ENCODE assay signal across 8 cellular contexts in genomic region chr7:2567663-2568238, GRCh38. TPM values are rescaled to one million over a fixed set of nuclear protein-coding genes. Genes with fewer than 3 reads are reported as not detected.
A peak's percentile ranks its signal among the peaks of the same experiment; 100 is the strongest.
DNase-seq lines count a peak whose midpoint lies in the region; ATAC-seq, FAIRE-seq and TF ChIP-seq lines count a peak whose summit lies in the region.

No MANE protein-coding gene starts in this region.

- H4K20me1 ChIP-seq in GM12878 (ENCODE audit: control insufficient read depth, insufficient read depth), result no peaks in the 10 kb centered on the region

- H3K27ac Mint-ChIP-seq in HFFc6, result no peak overlapping the region
- no peak overlapping the region for H3K27ac Mint-ChIP-seq in activated CD4-positive, alpha-beta memory T cell treated with anti-CD3 and anti-CD28 coated beads, Interleukin-2, amount 10 ng/mL, durations not matched to agents 7 days and 5 days

- H3K27ac ChIP-seq in A673 (ENCODE audit: low read depth, low read length, poor library complexity, severe bottlenecking), result no peak overlapping the region
- no peak overlapping the region for H3K27ac ChIP-seq in GM12878 (ENCODE audit: control insufficient read depth, insufficient read depth)
- no peak overlapping the region for H3K27ac ChIP-seq in left lung
- no peak overlapping the region for H3K27ac ChIP-seq in stomach

- H3K27me3 Mint-ChIP-seq in HFFc6 (ENCODE audit: insufficient read depth), result no peaks in the 10 kb centered on the region; the same call in 1 of the 2 replicates
- no peaks in the 10 kb centered on the region for H3K27me3 Mint-ChIP-seq in activated CD4-positive, alpha-beta memory T cell treated with anti-CD3 and anti-CD28 coated beads, Interleukin-2, amount 10 ng/mL, durations not matched to agents 7 days and 5 days

- TF ChIP-seq POLR2A in GM12878 (IDR thresholded peaks at IDR 0.05; ENCODE audit: low read depth, low read length), result no peak
- no peak for TF ChIP-seq POLR2A in stomach (IDR thresholded peaks at IDR 0.05)

- H3K4me3 ChIP-seq in A673 (ENCODE audit: low read depth, low read length, poor library complexity, severe bottlenecking), result no peak overlapping the region
- H3K4me3 ChIP-seq in GM12878, result peak overlapping the region; percentile 54; the same call in 1 of the 2 replicates
- no peak overlapping the region for H3K4me3 ChIP-seq in left lung
- no peak overlapping the region for H3K4me3 ChIP-seq in stomach

- no peak for DNase-seq in A673 (ENCODE audit: low spot score)
- DNase-seq in HFFc6, result peak; percentile 43
- DNase-seq in GM12878 (ENCODE audit: low read depth, low spot score), result no peak
- DNase-seq in left lung, result peak in 1 of 2 donors; percentile 63
- DNase-seq in activated CD4-positive, alpha-beta memory T cell treated with anti-CD3 and anti-CD28 coated beads, Interleukin-2, amount 10 ng/mL, durations not matched to agents 7 days and 5 days, result no peak
- DNase-seq in stomach, result no peak
- DNase-seq in mucosa of gallbladder (ENCODE audit: low spot score), result no peak

- H3K4me1 ChIP-seq in A673 (ENCODE audit: insufficient read depth, low read length, poor library complexity, severe bottlenecking) (no peaks in the 10 kb centered on the region), GM12878 (ENCODE audit: control insufficient read depth, insufficient read depth, low read length) (peaks cover 23% of the 10 kb centered on the region), left lung (peaks cover 5 to 15% of the 10 kb centered on the region in 2 donors), stomach (peaks cover 0 to 37% (median 8%) of the 10 kb centered on the region in 4 donors)

- H3K9ac ChIP-seq in GM12878 (ENCODE audit: control insufficient read depth, insufficient read depth, low read length), result no peak overlapping the region

- TF ChIP-seq EP300 in GM12878 (IDR thresholded peaks at IDR 0.05; ENCODE audit: borderline replicate concordance in 1 of 2, control insufficient read depth in 1 of 2, low read depth in 2 of 2, low read length in 2 of 2) (no peak), stomach (IDR thresholded peaks at IDR 0.05) (no peak)

- peak; percentile 59 for FAIRE-seq in GM12878 (lab: Jason Lieb, UNC)

- no peaks in the 10 kb centered on the region for H3K79me2 ChIP-seq in GM12878 (ENCODE audit: control insufficient read depth, insufficient read depth, low read length)

- no peaks in the 10 kb centered on the region for H3K9me3 Mint-ChIP-seq in HFFc6
- no peaks in the 10 kb centered on the region for H3K9me3 Mint-ChIP-seq in activated CD4-positive, alpha-beta memory T cell treated with anti-CD3 and anti-CD28 coated beads, Interleukin-2, amount 10 ng/mL, durations not matched to agents 7 days and 5 days

- in situ Hi-C loops in GM12878 (cut with MboI), result no loop called here

- H3K36me3 ChIP-seq in A673 (ENCODE audit: insufficient read depth, low read length, poor library complexity, severe bottlenecking) (peaks cover 6% of the 10 kb centered on the region), GM12878 (ENCODE audit: control insufficient read depth in 2 of 2, insufficient read depth in 2 of 2, low read length in 1 of 2) (no peaks in the 10 kb centered on the region; a peak in 1 of 4 replicates), left lung (peaks cover 0 to 22% of the 10 kb centered on the region in 2 donors), stomach (peaks cover 0 to 19% (median 9%) of the 10 kb centered on the region in 4 donors)

- no peaks in the 10 kb centered on the region for H3K27me3 ChIP-seq in A673 (replicated peaks; ENCODE audit: insufficient read depth, low read depth, low read length, poor library complexity)
- no peaks in the 10 kb centered on the region for H3K27me3 ChIP-seq in GM12878 (replicated peaks in 1 of 2; ENCODE audit: control insufficient read depth in 2 of 2, insufficient read depth in 2 of 2, low read length in 1 of 2)
- H3K27me3 ChIP-seq in left lung, result no peaks in the 10 kb centered on the region
- H3K27me3 ChIP-seq in stomach, result no peaks in the 10 kb centered on the region

- peaks cover 28% of the 10 kb centered on the region for H3K4me1 Mint-ChIP-seq in HFFc6 (ENCODE audit: low read depth)
- H3K4me1 Mint-ChIP-seq in activated CD4-positive, alpha-beta memory T cell treated with anti-CD3 and anti-CD28 coated beads, Interleukin-2, amount 10 ng/mL, durations not matched to agents 7 days and 5 days, result peaks cover 12% of the 10 kb centered on the region

- H3K4me3 Mint-ChIP-seq in HFFc6, result no peak overlapping the region
- H3K4me3 Mint-ChIP-seq in activated CD4-positive, alpha-beta memory T cell treated with anti-CD3 and anti-CD28 coated beads, Interleukin-2, amount 10 ng/mL, durations not matched to agents 7 days and 5 days, result no peak overlapping the region

- WGBS in GM12878 (ENCODE audit: insufficient coverage, insufficient replicate concordance, low lambda C conversion rate, missing lambda C conversion rate), result 32% methylated on average over 16 of the region's 16 CpGs
- 52 to 69% (median 57%) methylated on average over 12 to 16 of the region's 16 CpGs for WGBS in stomach, 5 donors

- intact Hi-C loops in A673 (cut with micrococcal nuclease; ENCODE audit: unreplicated experiment) (no loop called here), GM12878 (cut with micrococcal nuclease; ENCODE audit: unreplicated experiment) (loop anchor here (2.0 to 5.0 kb wide), 4 partner anchors 63 to 141 kb away; partner anchors contain the start of gene TTYH3), left lung (cut with DNase I) (loop anchor here in 1 of 2 donors (10.0 kb wide), 2 partner anchors 93 to 117 kb away; partner anchors contain the start of genes AMZ1 and GRIFIN), stomach (cut with DNase I; ENCODE audit: low total_unique reads) (loop anchor here (10.0 kb wide), 1 partner anchor 103 kb away; no protein-coding TSS in a partner anchor)

- RAD21 ChIA-PET in GM12878 (lab: Charles Lee; ENCODE audit: unreplicated experiment), result interaction anchor here (0.8 to 3.1 kb wide), 7 partner anchors 46 to 143 kb away, joined by 3 to 28 read pairs (median 4); no protein-coding TSS in a partner anchor

- BruUV-seq in A673 (replicated peaks; lab: Mats Ljungman, UMichigan) (no TSS peak), GM12878 (replicated peaks; lab: Mats Ljungman, UMichigan) (no TSS peak)

- POLR2A ChIA-PET in A673 (lab: Charles Lee; ENCODE audit: low non-redundant PET), result no interaction called here
- POLR2A ChIA-PET in GM12878 (lab: Charles Lee), result interaction anchor here (0.9 kb wide), 2 partner anchors 114 to 212 kb away, joined by 3 read pairs; no protein-coding TSS in a partner anchor
- POLR2A ChIA-PET in activated CD4-positive, alpha-beta memory T cell treated with anti-CD3 and anti-CD28 coated beads, Interleukin-2, amount 10 ng/mL, durations not matched to agents 7 days and 5 days (lab: Charles Lee), result interaction anchor here (0.7 kb wide), 1 partner anchor 68 kb away, joined by 3 read pairs; no protein-coding TSS in a partner anchor

- H3K4me2 ChIP-seq in GM12878 (ENCODE audit: control insufficient read depth, insufficient read depth), result peak overlapping the region; percentile 64

- peak; percentile 69 for ATAC-seq in GM12878
- peak; percentile 74 for ATAC-seq in left lung
- no peak for ATAC-seq in GM19324 (IDR thresholded peaks at IDR 0.05; ENCODE audit: low FRiP score, unreplicated experiment)

- no peak overlapping the region for H2AFZ ChIP-seq in GM12878 (ENCODE audit: control insufficient read depth, low read depth, low read length)

- CTCF ChIA-PET in A673 (lab: Charles Lee), result no interaction called here
- CTCF ChIA-PET in GM12878 (lab: Yijun Ruan, JAX), result interaction anchor here (0.5 to 3.7 kb wide), 26 partner anchors 8 to 631 kb away, joined by 3 to 28 read pairs (median 4); partner anchors contain the start of genes IQCE and TTYH3
- CTCF ChIA-PET in activated CD4-positive, alpha-beta memory T cell treated with anti-CD3 and anti-CD28 coated beads, Interleukin-2, amount 10 ng/mL, durations not matched to agents 7 days and 5 days (lab: Charles Lee), result interaction anchor here (1.3 to 2.1 kb wide), 2 partner anchors 99 to 116 kb away, joined by 3 to 6 read pairs; no protein-coding TSS in a partner anchor

- no peaks in the 10 kb centered on the region; the same call in 1 of the 2 replicates for H3K36me3 Mint-ChIP-seq in HFFc6 (ENCODE audit: low read depth)
- no peaks in the 10 kb centered on the region for H3K36me3 Mint-ChIP-seq in activated CD4-positive, alpha-beta memory T cell treated with anti-CD3 and anti-CD28 coated beads, Interleukin-2, amount 10 ng/mL, durations not matched to agents 7 days and 5 days (ENCODE audit: low read depth)

- SMC1A ChIA-PET in GM12878 (lab: Charles Lee; ENCODE audit: uncharacterized antibody, unreplicated experiment), result interaction anchor here (0.7 to 3.7 kb wide), 14 partner anchors 8 to 254 kb away, joined by 3 to 29 read pairs (median 4); partner anchors contain the start of gene IQCE

- peak; percentile 56 for TF ChIP-seq RAD21 in GM12878 (IDR thresholded peaks at IDR 0.05; ENCODE audit: insufficient read depth, low read depth, low read length)

- 0 out of 2 replicates have a peak, but pooled peaks have one; percentile 31 for TF ChIP-seq CTCF in A673 (conservative IDR thresholded peaks at IDR 0.05; ENCODE audit: low read depth, low read length)
- peak; percentile 70 for TF ChIP-seq CTCF in HFFc6 (IDR thresholded peaks at IDR 0.05)
- TF ChIP-seq CTCF in GM12878 (IDR thresholded peaks at IDR 0.05 in 2 of 3, conservative IDR thresholded peaks at IDR 0.05 in 1 of 3; ENCODE audit: control insufficient read depth in 2 of 3, extremely low read depth in 1 of 3, insufficient read depth in 1 of 3, low read depth in 3 of 3, low read length in 3 of 3), result peak; percentile 43 to 59 (median 55)
- TF ChIP-seq CTCF in left lung (IDR thresholded peaks at IDR 0.05), result peak; percentile 23 to 25
- TF ChIP-seq CTCF in stomach (IDR thresholded peaks at IDR 0.05), result peak in 2 of 7 experiments; percentile 7 to 14

- H3K9me3 ChIP-seq in A673 (ENCODE audit: low read depth, low read length, poor library complexity, severe bottlenecking) (no peaks in the 10 kb centered on the region), GM12878 (replicated peaks; ENCODE audit: control insufficient read depth, insufficient read depth, low read length) (no peaks in the 10 kb centered on the region), left lung (no peaks in the 10 kb centered on the region), stomach (no peaks in the 10 kb centered on the region)

RNA-seq across cellular contexts. Expression of gene IQCE, which starts 9.0 kb away (rescaled TPM):
- total RNA-seq in A673 (2021) (35.4 and 42.8 TPM in 2 replicates), GM12878 (2014; rRNA removed) (3.7 and 4.3 TPM in 2 replicates), GM12878 (2014; rRNA removed; fragmentation: Illumina TruSeq; extraction: Trizol) (2.3 and 2.5 TPM in 2 replicates), GM12878 (2021) (7.9 and 8.1 TPM in 2 replicates), left lung (10 to 100 TPM; 19.0 to 19.3 TPM), stomach (100 to 1,000 TPM in 1 of 5 donors, 10 to 100 TPM in 3, 1 to 10 TPM in 1; 1.8 to 248 (median 49.1) TPM), mucosa of gallbladder (36.1 TPM)
- total RNA-seq in HFFc6 (2021; fragmentation: NEBNext Ultra II Directional; extraction: Animal tissue kit (Norgen Biotek cat#: 25700)), result 10 to 100 TPM; 14.9 to 18.1 (median 17.0) TPM
- 15.3 and 19.5 TPM in 2 replicates for total RNA-seq in GM12878 (2013; cell fraction: nucleolus; rRNA removed)
- polyA plus RNA-seq in GM12878 (2011; ENCODE audit: low read depth), result 0.75 TPM
- polyA plus RNA-seq in GM12878 (2011; rRNA removed) (2.8 and 3.7 TPM in 2 replicates), GM12878 (2014; fragmentation: Illumina TruSeq; extraction: Trizol) (3.0 and 3.1 TPM in 2 replicates), GM12878 (2014; fragmentation: Nextera tagmentation; extraction: Ambion mirVana) (under 1 TPM; 0.37 to 0.45 TPM), GM12878 (2014; rRNA removed) (5.6 and 6.1 TPM in 2 replicates), GM12878 (2016; fragmentation: Nextera tagmentation; extraction: Ambion mirVana) (1 to 10 TPM; 5.8 to 5.9 TPM), stomach (10 to 100 TPM in 1 of 3 donors, 1 to 10 TPM in 2; 3.0 to 10.5 (median 7.5) TPM)
- polyA plus RNA-seq in GM12878 (2011; cell fraction: cytosol; rRNA removed), result 2.9 and 3.7 TPM in 2 replicates
- 13.7 and 15.4 TPM in 2 replicates for polyA plus RNA-seq in GM12878 (2011; cell fraction: nucleus; rRNA removed)
- 2.0 and 2.6 TPM in 2 replicates for polyA plus RNA-seq in GM12878 (2012)
- 2.5 and 4.9 TPM in 2 replicates for polyA minus RNA-seq in GM12878 (2011; rRNA and poly(A)+ RNA removed)
- polyA minus RNA-seq in GM12878 (2011; cell fraction: cytosol; rRNA and poly(A)+ RNA removed), result 1.1 and 3.7 TPM in 2 replicates
- 3.4 and 6.5 TPM in 2 replicates for polyA minus RNA-seq in GM12878 (2011; cell fraction: nucleus; rRNA and poly(A)+ RNA removed)
- total RNA-seq in activated CD4-positive, alpha-beta memory T cell treated with anti-CD3 and anti-CD28 coated beads, Interleukin-2, amount 10 ng/mL, durations not matched to agents 7 days and 5 days, result 10 to 100 TPM; 12.7 to 14.0 TPM

RNA-seq across cellular contexts. Expression of gene BRAT1, which starts 12.4 kb away (rescaled TPM):
- total RNA-seq in A673 (2021) (47.9 and 48.8 TPM in 2 replicates), GM12878 (2014; rRNA removed) (27.2 and 35.2 TPM in 2 replicates), GM12878 (2014; rRNA removed; fragmentation: Illumina TruSeq; extraction: Trizol) (4.1 and 5.2 TPM in 2 replicates), GM12878 (2021) (31.0 and 32.8 TPM in 2 replicates), left lung (10 to 100 TPM; 22.5 to 24.7 TPM), stomach (100 to 1,000 TPM in 1 of 5 donors, 10 to 100 TPM in 4; 16.3 to 119 (median 35.7) TPM), mucosa of gallbladder (35.2 TPM)
- 10 to 100 TPM; 21.3 to 26.0 (median 23.3) TPM for total RNA-seq in HFFc6 (2021; fragmentation: NEBNext Ultra II Directional; extraction: Animal tissue kit (Norgen Biotek cat#: 25700))
- total RNA-seq in GM12878 (2013; cell fraction: nucleolus; rRNA removed), result 26.3 and 30.6 TPM in 2 replicates
- polyA plus RNA-seq in GM12878 (2011; ENCODE audit: low read depth), result 4.9 TPM
- polyA plus RNA-seq in GM12878 (2011; rRNA removed) (2.9 and 8.1 TPM in 2 replicates), GM12878 (2014; fragmentation: Illumina TruSeq; extraction: Trizol) (0.76 and 3.3 TPM in 2 replicates), GM12878 (2014; fragmentation: Nextera tagmentation; extraction: Ambion mirVana) (under 1 TPM; 0.13 to 0.68 TPM), GM12878 (2014; rRNA removed) (23.8 and 32.6 TPM in 2 replicates), GM12878 (2016; fragmentation: Nextera tagmentation; extraction: Ambion mirVana) (10 to 100 TPM; 43.6 to 53.3 TPM), stomach (10 to 100 TPM; 23.5 to 25.2 (median 23.5) TPM)
- 13.5 and 22.0 TPM in 2 replicates for polyA plus RNA-seq in GM12878 (2011; cell fraction: cytosol; rRNA removed)
- polyA plus RNA-seq in GM12878 (2011; cell fraction: nucleus; rRNA removed), result 101 and 131 TPM in 2 replicates
- polyA plus RNA-seq in GM12878 (2012), result 16.8 and 17.2 TPM in 2 replicates
- polyA minus RNA-seq in GM12878 (2011; rRNA and poly(A)+ RNA removed), result 3.9 and 12.8 TPM in 2 replicates
- 9.5 and 9.9 TPM in 2 replicates for polyA minus RNA-seq in GM12878 (2011; cell fraction: cytosol; rRNA and poly(A)+ RNA removed)
- 10.8 and 17.3 TPM in 2 replicates for polyA minus RNA-seq in GM12878 (2011; cell fraction: nucleus; rRNA and poly(A)+ RNA removed)
- 10 to 100 TPM; 31.1 to 32.9 TPM for total RNA-seq in activated CD4-positive, alpha-beta memory T cell treated with anti-CD3 and anti-CD28 coated beads, Interleukin-2, amount 10 ng/mL, durations not matched to agents 7 days and 5 days

RNA-seq across cellular contexts. Expression of gene LFNG, which starts 48.2 kb away (rescaled TPM):
- total RNA-seq in A673 (2021) (8.7 and 11.7 TPM in 2 replicates), GM12878 (2014; rRNA removed) (0.11 and 0.68 TPM in 2 replicates), GM12878 (2014; rRNA removed; fragmentation: Illumina TruSeq; extraction: Trizol) (0.22 and 0.23 TPM in 2 replicates), GM12878 (2021) (0.62 and 0.80 TPM in 2 replicates), left lung (10 to 100 TPM; 38.0 to 59.2 TPM), stomach (100 to 1,000 TPM in 1 of 5 donors, 10 to 100 TPM in 3, 1 to 10 TPM in 1; 8.0 to 103 (median 36.2) TPM), mucosa of gallbladder (31.3 TPM)
- 10 to 100 TPM in 2 of 6 experiments, 1 to 10 TPM in 4; 8.6 to 11.7 (median 9.6) TPM for total RNA-seq in HFFc6 (2021; fragmentation: NEBNext Ultra II Directional; extraction: Animal tissue kit (Norgen Biotek cat#: 25700))
- 6.2 and 7.0 TPM in 2 replicates for total RNA-seq in GM12878 (2013; cell fraction: nucleolus; rRNA removed)
- polyA plus RNA-seq in GM12878 (2011; ENCODE audit: low read depth), result not detected
- polyA plus RNA-seq in GM12878 (2011; rRNA removed) (0.33 and 0.43 TPM in 2 replicates), GM12878 (2014; fragmentation: Illumina TruSeq; extraction: Trizol) (0.15 TPM in 1 of 2 replicates, not detected in the other), GM12878 (2014; fragmentation: Nextera tagmentation; extraction: Ambion mirVana) (under 1 TPM; 0.09 to 0.18 TPM), GM12878 (2014; rRNA removed) (0.68 and 0.81 TPM in 2 replicates), GM12878 (2016; fragmentation: Nextera tagmentation; extraction: Ambion mirVana) (not detected), stomach (10 to 100 TPM; 11.8 to 15.4 (median 14.1) TPM)
- polyA plus RNA-seq in GM12878 (2011; cell fraction: cytosol; rRNA removed), result 0.48 and 0.51 TPM in 2 replicates
- 1.6 and 1.7 TPM in 2 replicates for polyA plus RNA-seq in GM12878 (2011; cell fraction: nucleus; rRNA removed)
- 0.15 and 0.35 TPM in 2 replicates for polyA plus RNA-seq in GM12878 (2012)
- polyA minus RNA-seq in GM12878 (2011; rRNA and poly(A)+ RNA removed), result 0.15 and 0.26 TPM in 2 replicates
- polyA minus RNA-seq in GM12878 (2011; cell fraction: cytosol; rRNA and poly(A)+ RNA removed), result not detected in 2 replicates
- 0.73 and 2.0 TPM in 2 replicates for polyA minus RNA-seq in GM12878 (2011; cell fraction: nucleus; rRNA and poly(A)+ RNA removed)
- total RNA-seq in activated CD4-positive, alpha-beta memory T cell treated with anti-CD3 and anti-CD28 coated beads, Interleukin-2, amount 10 ng/mL, durations not matched to agents 7 days and 5 days, result 100 to 1,000 TPM; 105 to 109 TPM
